1 cellular context compared by ENCODE assay signal in genomic region chr19:41299755-41300089, GRCh38.
TF ChIP-seq lines count a peak whose summit lies in the region.

No MANE protein-coding gene starts in this region.

TF ChIP-seq in K562, 482 proteins besides CTCF, POLR2A, EP300 and RAD21:
- TF ChIP-seq CREM (IDR thresholded peaks at IDR 0.05; ENCODE audit: low read depth) (no peak), NFIC (IDR thresholded peaks at IDR 0.05) (peak; percentile 69), KLF6 (CRISPR knock-in tag; IDR thresholded peaks at IDR 0.05; ENCODE audit: borderline replicate concordance) (no peak), HNRNPH1 (optimal IDR thresholded peaks at IDR 0.05; ENCODE audit: low read depth, low read length) (no peak), MTA1 (IDR thresholded peaks at IDR 0.05; ENCODE audit: borderline replicate concordance) (no peak), NCOA6 (IDR thresholded peaks at IDR 0.05) (no peak)
